ENCODE assay signal across 11 cellular contexts in genomic region chr3:194328080-194328571, GRCh38. TPM values are rescaled to one million over a fixed set of nuclear protein-coding genes. Genes with fewer than 3 reads are reported as not detected.
DNase-seq lines count a peak whose midpoint lies in the region; ATAC-seq and TF ChIP-seq lines count a peak whose summit lies in the region.
"Had no signal": no experiment of that assay in that cellular context is flagged by ENCODE, and none has a peak within 500 bp of the region (broad histone marks: within the 10 kb centered on the region; RNA-seq: fewer than 3 reads in every experiment).

No MANE protein-coding gene starts in this region.

- H3K4me2 ChIP-seq in PC-3 (ENCODE audit: low read length) (no peak overlapping the region), neuronal stem cell (ENCODE audit: insufficient read depth, low read length, poor library complexity, severe bottlenecking) (no peak overlapping the region)

- peak overlapping the region; percentile 86 for H3K14ac ChIP-seq in neuronal stem cell (ENCODE audit: low read length)

- no peak overlapping the region for H2BK120ac ChIP-seq in neuronal stem cell (ENCODE audit: low read depth, low read length)

- no peaks in the 10 kb centered on the region for H3K9me3 ChIP-seq in PC-3 (ENCODE audit: low read length)
- peaks cover 10 to 26% of the 10 kb centered on the region in 2 donors for H3K9me3 ChIP-seq in neuronal stem cell (replicated peaks in 1 of 2; ENCODE audit: control insufficient read depth in 2 of 2, insufficient read depth in 1 of 2, low read depth in 1 of 2, low read length in 2 of 2)
- H3K9me3 ChIP-seq: suprapubic skin had no signal

- no peaks in the 10 kb centered on the region for H3K9me3 Mint-ChIP-seq in central memory CD8-positive, alpha-beta T cell

- H3K4me3 ChIP-seq in PC-3 (ENCODE audit: low read length) (no peak overlapping the region), neuronal stem cell (ENCODE audit: low read length in 2 of 2) (peak overlapping the region in 1 of 2 donors; percentile 66)
- H3K4me3 ChIP-seq: lung, suprapubic skin had no signal

- peaks cover 10% of the 10 kb centered on the region for H3F3A ChIP-seq in PC-3 (ENCODE audit: low read length, unreplicated experiment)

- no peak overlapping the region for H3K4me3 Mint-ChIP-seq in central memory CD8-positive, alpha-beta T cell

- DNase-seq in ELR (ENCODE audit: low read depth), result peak; percentile 69
- DNase-seq in PC-3, result peak; percentile 71
- peak in 1 of 2 donors; percentile 44 for DNase-seq in central memory CD8-positive, alpha-beta T cell (ENCODE audit: low spot score in 2 of 2)
- no peak for DNase-seq in neuronal stem cell (ENCODE audit: low spot score)
- no peak for DNase-seq in NCI-H1092 treated with DMSO at 0.1 percent for 48 hours (lab: John Stamatoyannopoulos, UW)
- no peak for DNase-seq in NCI-H1105 (lab: John Stamatoyannopoulos, UW)
- DNase-seq: NCI-H146 had no signal

- no peak overlapping the region for H2BK5ac ChIP-seq in neuronal stem cell (ENCODE audit: low read length)

- no TSS peak for BruUV-seq in PC-3 (replicated peaks; lab: Mats Ljungman, UMichigan)

- H3K27me3 ChIP-seq in PC-3 (ENCODE audit: low read length) (no peaks in the 10 kb centered on the region), neuronal stem cell (ENCODE audit: control insufficient read depth in 3 of 3, insufficient read depth in 3 of 3, low read depth in 1 of 3, low read length in 3 of 3) (peaks cover 0 to 36% (median 28%) of the 10 kb centered on the region in 3 experiments)

- no peak overlapping the region for H3K18ac ChIP-seq in neuronal stem cell (ENCODE audit: low read length)

- no peak overlapping the region for H3K27ac Mint-ChIP-seq in central memory CD8-positive, alpha-beta T cell (ENCODE audit: low read depth)

- H2BK15ac ChIP-seq in neuronal stem cell (ENCODE audit: low read length), result no peak overlapping the region

- no CpG with 5 or more reads among the region's 24 CpGs for WGBS in neuronal stem cell (ENCODE audit: extremely low coverage in 2 of 2, insufficient read length in 2 of 2, insufficient replicate concordance in 1 of 2), 2 donors

- H3K36me3 ChIP-seq in PC-3 (ENCODE audit: low read depth, low read length), result no peaks in the 10 kb centered on the region
- H3K36me3 ChIP-seq in neuronal stem cell (replicated peaks in 1 of 2; ENCODE audit: control insufficient read depth in 2 of 2, insufficient read depth in 2 of 2, low read length in 2 of 2), result peaks cover 0 to 8% of the 10 kb centered on the region in 2 donors
- H3K36me3 ChIP-seq: suprapubic skin had no signal

- H3K27me3 Mint-ChIP-seq in central memory CD8-positive, alpha-beta T cell, result peaks cover 28% of the 10 kb centered on the region

- H2BK12ac ChIP-seq in neuronal stem cell (ENCODE audit: low read length), result no peak overlapping the region

- H4K91ac ChIP-seq in neuronal stem cell (ENCODE audit: low read depth, low read length, poor library complexity), result no peak overlapping the region

- H3K23ac ChIP-seq in neuronal stem cell (ENCODE audit: low read depth, low read length, poor library complexity), result peak overlapping the region; percentile 36

- ATAC-seq in PC-3 (no peak), GM18907 (IDR thresholded peaks at IDR 0.05; ENCODE audit: unreplicated experiment) (no peak)
- ATAC-seq in central memory CD8-positive, alpha-beta T cell (replicated peaks; ENCODE audit: extremely low read depth, poor library complexity, severe bottlenecking), result peak; percentile 48

- H3K9me2 ChIP-seq in PC-3 (replicated peaks; ENCODE audit: low read length), result no peaks in the 10 kb centered on the region

- no peak overlapping the region for H4K8ac ChIP-seq in neuronal stem cell (ENCODE audit: low read depth, low read length)

- TF ChIP-seq CTCF in PC-3 (conservative IDR thresholded peaks at IDR 0.05; ENCODE audit: low read depth, low read length), result no peak

- no peak overlapping the region for H3K4ac ChIP-seq in neuronal stem cell (ENCODE audit: low read length)

- H3K27ac ChIP-seq in PC-3 (ENCODE audit: low read length), result no peak overlapping the region
- H3K27ac ChIP-seq in neuronal stem cell (replicated peaks; ENCODE audit: low read length), result no peak overlapping the region
- H3K27ac ChIP-seq: suprapubic skin had no signal

- intact Hi-C loops in PC-3 (cut with micrococcal nuclease), result no loop called here

- H3K79me2 ChIP-seq in PC-3 (ENCODE audit: low read length), result no peaks in the 10 kb centered on the region

- CTCF ChIA-PET in PC-3 (lab: Charles Lee), result no interaction called here

- H2AFZ ChIP-seq in PC-3 (ENCODE audit: low read length) (no peak overlapping the region), neuronal stem cell (ENCODE audit: low read length) (no peak overlapping the region)

- peaks cover 8% of the 10 kb centered on the region for H3K79me1 ChIP-seq in neuronal stem cell (ENCODE audit: low read depth, low read length)

- H2AK5ac ChIP-seq in neuronal stem cell (ENCODE audit: low read depth, low read length), result peak overlapping the region; percentile 57

- no peaks in the 10 kb centered on the region for H3K4me1 Mint-ChIP-seq in central memory CD8-positive, alpha-beta T cell

- peaks cover 5% of the 10 kb centered on the region for H3K36me3 Mint-ChIP-seq in central memory CD8-positive, alpha-beta T cell (ENCODE audit: insufficient read depth)

- H3K9ac ChIP-seq in PC-3 (ENCODE audit: low read length), result no peak overlapping the region
- H3K9ac ChIP-seq in neuronal stem cell (ENCODE audit: low read depth, low read length, poor library complexity), result peak overlapping the region; percentile 39

- POLR2A ChIA-PET in PC-3 (lab: Charles Lee; ENCODE audit: unreplicated experiment), result no interaction called here

- peaks cover 46% of the 10 kb centered on the region for H3K4me1 ChIP-seq in PC-3 (ENCODE audit: insufficient read depth, low read length)
- H3K4me1 ChIP-seq in neuronal stem cell (ENCODE audit: control insufficient read depth in 2 of 2, insufficient read depth in 1 of 2, low read depth in 1 of 2, low read length in 2 of 2), result peaks cover 12 to 14% of the 10 kb centered on the region in 2 donors

- no peaks in the 10 kb centered on the region for H4K20me1 ChIP-seq in PC-3 (ENCODE audit: low read length)

RNA-seq across cellular contexts. Expression of gene CPN2, which starts 23.0 kb away (rescaled TPM):
- total RNA-seq in PC-3 (2014; rRNA removed), result 0.07 TPM in 1 of 2 replicates, not detected in the other
- polyA plus RNA-seq in neuronal stem cell (2013, experiment 1 of 2), result not detected
- not detected for polyA plus RNA-seq in neuronal stem cell (2013, experiment 2 of 2)
- total RNA-seq: lung, SK-MEL-5, suprapubic skin had no signal
- polyA plus RNA-seq: lung had no signal

RNA-seq across cellular contexts. Expression of gene LRRC15, which starts 41.4 kb away (rescaled TPM):
- 0.29 and 0.36 TPM in 2 replicates for total RNA-seq in PC-3 (2014; rRNA removed)
- polyA plus RNA-seq in neuronal stem cell (2013, experiment 1 of 2), result 0.01 TPM
- 0.01 TPM for polyA plus RNA-seq in neuronal stem cell (2013, experiment 2 of 2)
- total RNA-seq: SK-MEL-5 had no signal

Comparison
In these comparisons a context has a peak if more than half of its experiments do, and no peak if none do; other contexts are left out.
1. DNase-seq: peak in ELR (single experiment) and PC-3 (single experiment); none in neuronal stem cell (single experiment), NCI-H1092 treated with DMSO at 0.1 percent for 48 hours (single experiment) and NCI-H1105 (single experiment).